ENCODE assay signal across 17 cellular contexts in the genomic region with DNA sequence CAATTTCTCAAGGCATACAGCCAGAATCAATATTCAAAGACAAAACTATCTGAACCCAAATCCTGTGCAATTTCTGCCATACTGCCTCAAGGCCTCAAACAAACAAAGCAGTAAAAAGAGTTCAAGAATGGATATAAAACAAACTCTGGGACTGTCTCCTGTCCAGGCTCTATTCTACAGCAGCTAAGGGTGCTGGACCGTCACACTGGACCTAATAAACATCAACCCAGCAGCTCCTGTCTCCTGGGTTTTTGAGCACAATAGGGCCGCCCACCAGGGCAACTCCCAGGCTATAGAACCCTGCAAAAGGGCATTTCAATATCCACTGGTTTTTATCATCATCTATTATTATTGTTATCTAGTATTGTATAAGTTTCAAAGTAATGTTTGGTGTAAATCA.
DNase-seq lines count a peak whose midpoint lies in the region; TF ChIP-seq lines count a peak whose summit lies in the region.
"Had no signal": no experiment of that assay in that cellular context is flagged by ENCODE, and none has a peak within 500 bp of the region (broad histone marks: within the 10 kb centered on the region; RNA-seq: fewer than 3 reads in every experiment).

No MANE protein-coding gene starts in this region.

- H3K4me3 ChIP-seq in mesenchymal stem cell (ENCODE audit: insufficient read depth in 1 of 2, low read depth in 1 of 2, low read length in 2 of 2), result no peak overlapping the region
- H3K4me3 ChIP-seq: HAP-1 had no signal

- H2BK120ac ChIP-seq in mesenchymal stem cell (ENCODE audit: low read depth, low read length), result no peak overlapping the region

- no peak overlapping the region for H3K9ac ChIP-seq in mesenchymal stem cell (ENCODE audit: low read length)

- H3K23ac ChIP-seq in mesenchymal stem cell (ENCODE audit: low read length in 2 of 2), result no peak overlapping the region

- no peak overlapping the region for H2AFZ ChIP-seq in mesenchymal stem cell (ENCODE audit: low read depth, low read length)

- peak overlapping the region; percentile 80 for H2AK5ac ChIP-seq in mesenchymal stem cell (ENCODE audit: low read length, severe bottlenecking)

- H4K91ac ChIP-seq in mesenchymal stem cell (ENCODE audit: low read length), result no peak overlapping the region

- no peak overlapping the region for H3K4me2 ChIP-seq in mesenchymal stem cell (ENCODE audit: low read length, poor library complexity, severe bottlenecking)

- H3K27ac ChIP-seq in C4-2B, result peak overlapping the region; percentile 20; the same call in 1 of the 2 replicates
- H3K27ac ChIP-seq in VCaP, result peak overlapping the region; percentile 59
- H3K27ac ChIP-seq in mesenchymal stem cell (ENCODE audit: low read length, poor library complexity, severe bottlenecking), result no peak overlapping the region

- H3K9me3 ChIP-seq in mesenchymal stem cell (ENCODE audit: control insufficient read depth, low read length), result no peaks in the 10 kb centered on the region
- H3K9me3 ChIP-seq: Caco-2, HAP-1 had no signal

- 89% methylated on average over 1 of the region's 2 CpGs for WGBS in mesenchymal stem cell

- H3K27me3 ChIP-seq in mesenchymal stem cell (ENCODE audit: control insufficient read depth in 1 of 2, insufficient read depth in 1 of 2, low read length in 2 of 2), result no peaks in the 10 kb centered on the region

- H2BK15ac ChIP-seq in mesenchymal stem cell (ENCODE audit: low read depth, poor library complexity, severe bottlenecking), result no peak overlapping the region

- peak overlapping the region in 1 of 2 experiments; percentile 10 for H3K4ac ChIP-seq in mesenchymal stem cell (ENCODE audit: low read depth in 1 of 2, low read length in 2 of 2)

- H2BK5ac ChIP-seq in mesenchymal stem cell (ENCODE audit: low read depth, low read length, poor library complexity, severe bottlenecking), result peak overlapping the region; percentile 44

- H3K18ac ChIP-seq in mesenchymal stem cell (ENCODE audit: low read depth in 1 of 2, low read length in 2 of 2), result peak overlapping the region in 1 of 2 experiments; percentile 43

- no peaks in the 10 kb centered on the region for H3K79me1 ChIP-seq in mesenchymal stem cell (replicated peaks; ENCODE audit: low read length, poor library complexity, severe bottlenecking)

- H3K14ac ChIP-seq in mesenchymal stem cell (ENCODE audit: low read length in 2 of 2), result no peak overlapping the region

- no peaks in the 10 kb centered on the region for H3K36me3 ChIP-seq in mesenchymal stem cell (ENCODE audit: control insufficient read depth in 1 of 2, insufficient read depth in 2 of 2, low read depth in 1 of 2, low read length in 2 of 2)
- H3K36me3 ChIP-seq: HAP-1 had no signal

- no peak overlapping the region for H4K8ac ChIP-seq in mesenchymal stem cell (ENCODE audit: low read length)

- peak; percentile 86 for DNase-seq in NCI-H146 (lab: John Stamatoyannopoulos, UW)
- no peak for DNase-seq in mesenchymal stem cell
- no peak for DNase-seq in germinal center (ENCODE audit: low spot score)
- DNase-seq in NCI-H345 (lab: John Stamatoyannopoulos, UW), result no peak
- DNase-seq in activated T-cell treated with anti-CD3 and anti-CD28 coated beads, Interleukin-2, amount 50 U/mL, for 1 hour, result no peak
- DNase-seq in NCI-H1436 (lab: John Stamatoyannopoulos, UW), result no peak
- DNase-seq: C1 segment of cervical spinal cord; Caco-2; CD4-positive, CD25-positive, alpha-beta regulatory T cell; CD8-positive, alpha-beta T cell; DMS153; DND-41; GOT3; HFFc6 had no signal

- TF ChIP-seq CTCF in C4-2B (conservative IDR thresholded peaks at IDR 0.05) (no peak), VCaP (conservative IDR thresholded peaks at IDR 0.05) (no peak)

- H2BK12ac ChIP-seq in mesenchymal stem cell (ENCODE audit: low read length in 2 of 2), result no peak overlapping the region

- no peaks in the 10 kb centered on the region for H3K4me1 ChIP-seq in mesenchymal stem cell (ENCODE audit: control insufficient read depth, insufficient read depth, low read depth, low read length)
- H3K4me1 ChIP-seq: Caco-2 had no signal
